Comparison of ENCODE assay signal across 8 cellular contexts in the genomic region with DNA sequence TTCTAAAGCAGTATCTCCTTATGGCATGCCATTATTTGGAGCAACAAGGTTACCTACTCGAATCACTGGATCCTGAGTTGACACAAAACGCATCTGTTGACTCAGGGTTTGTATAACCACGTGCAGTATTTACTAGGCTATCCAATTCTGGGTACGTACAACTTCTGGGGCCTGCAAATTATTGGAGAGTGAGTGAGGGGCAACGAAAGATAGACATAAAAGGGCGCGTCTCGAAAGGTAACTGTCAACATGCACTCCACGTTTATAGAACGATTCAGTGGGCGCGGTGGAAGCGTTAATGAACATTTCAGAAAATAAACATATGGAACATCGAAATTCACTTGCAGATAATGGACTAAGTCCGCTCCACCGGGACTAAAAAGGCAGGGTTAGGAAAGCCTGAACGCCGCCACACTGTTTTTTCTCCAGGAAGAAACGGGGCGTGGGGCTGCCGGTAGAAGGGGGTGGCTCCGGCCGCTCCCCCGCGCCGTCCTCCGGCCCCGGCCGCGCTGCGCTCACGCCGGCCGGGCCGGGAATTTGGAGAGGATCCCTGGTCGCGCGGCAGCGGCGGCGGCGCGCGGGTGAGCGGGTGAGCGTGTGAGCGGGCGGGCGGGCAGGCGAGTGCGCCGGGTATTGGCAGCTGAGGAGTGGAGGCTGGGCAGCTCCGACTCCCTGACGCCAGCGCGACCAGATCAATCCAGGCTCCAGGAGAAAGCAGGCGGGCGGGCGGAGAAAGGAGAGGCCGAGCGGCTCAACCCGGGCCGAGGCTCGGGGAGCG. TPM values are rescaled to one million over a fixed set of nuclear protein-coding genes. Genes with fewer than 3 reads are reported as not detected.
DNase-seq lines count a peak whose midpoint lies in the region; ATAC-seq and TF ChIP-seq lines count a peak whose summit lies in the region.

Gene SMAD1, plus strand, starts transcription at position 690 of the 778 bp plus-strand sequence. CDS start 32,761 bp downstream, outside the sequence.

- peak; percentile 20 to 41 for DNase-seq in NCI-H187 (lab: John Stamatoyannopoulos, UW)
- DNase-seq in NCI-H187 treated with DMSO at 0.1 percent for 48 hours (lab: John Stamatoyannopoulos, UW), result no peak
- DNase-seq in NCI-H146 (lab: John Stamatoyannopoulos, UW), result peak; percentile 69
- peak; percentile 84 for DNase-seq in dermis blood vessel endothelial cell
- DNase-seq in left kidney (ENCODE audit: low read depth, low spot score), result peak; percentile 95
- DNase-seq in stimulated activated CD4-positive, alpha-beta T cell treated with anti-CD3 and anti-CD28 coated beads, Interleukin-15, amount 100 ng/mL, for 48 hours (ENCODE audit: low read depth in 2 of 2), result peak; percentile 21 to 33

- ATAC-seq in HG02623 (IDR thresholded peaks at IDR 0.05; ENCODE audit: unreplicated experiment), result peak; percentile 49

- H3K4me3 ChIP-seq in WI38 (ENCODE audit: low read depth, low read length), result peak within 1 kb of the TSS; percentile 83

- TF ChIP-seq CTCF in WI38 (IDR thresholded peaks at IDR 0.05; ENCODE audit: low read depth, low read length), result no peak

RNA-seq across cellular contexts. Expression of gene SMAD1, which starts in this region (rescaled TPM):
- total RNA-seq in dermis blood vessel endothelial cell, result 127 and 186 TPM in 2 replicates
